In the genomic region with DNA sequence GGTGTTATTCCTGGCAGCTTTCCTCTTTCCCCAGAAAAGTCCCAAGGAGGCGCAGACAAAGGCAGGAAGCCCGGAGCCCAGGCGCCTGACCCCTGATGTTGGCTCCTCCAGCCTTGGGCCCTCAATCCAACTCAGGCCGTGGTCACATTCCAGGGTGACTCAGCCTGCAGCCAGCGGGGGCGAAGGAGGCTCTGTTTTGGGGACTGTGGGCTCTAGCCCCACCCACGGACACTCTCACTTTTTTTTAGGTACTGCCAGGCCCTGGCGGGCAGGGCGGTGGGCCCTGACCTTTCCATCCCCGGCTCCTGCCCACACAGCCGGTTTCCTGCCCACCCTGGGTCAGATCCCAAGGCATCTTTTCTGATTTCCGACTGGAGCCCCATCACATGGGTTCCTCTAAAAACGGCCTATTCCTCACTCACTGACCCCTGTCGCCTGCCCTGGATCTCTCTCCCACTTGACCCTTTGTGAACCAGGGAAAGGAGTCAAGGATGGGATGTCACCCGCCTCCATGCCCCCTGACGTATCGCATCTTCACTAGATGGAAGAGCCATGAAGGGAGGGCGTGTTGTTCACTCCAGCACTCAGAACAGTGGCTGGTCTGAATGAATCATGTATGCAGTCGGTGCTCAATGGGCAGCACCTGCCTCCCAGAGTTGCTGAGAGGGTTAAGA, we compare ENCODE assay signal across 8 cellular contexts. TPM values are rescaled to one million over a fixed set of nuclear protein-coding genes. Genes with fewer than 3 reads are reported as not detected.
A peak's percentile ranks its signal among the peaks of the same experiment; 100 is the strongest.
DNase-seq lines count a peak whose midpoint lies in the region; TF ChIP-seq lines count a peak whose summit lies in the region.

No MANE protein-coding gene starts in this region.

- no peak overlapping the region for H3K4me3 ChIP-seq in foreskin fibroblast (ENCODE audit: low read depth in 1 of 2, low read length in 2 of 2)
- no peak overlapping the region for H3K4me3 ChIP-seq in neural progenitor cell

- peaks cover 23% of the 10 kb centered on the region for H3K4me1 ChIP-seq in neural progenitor cell

- no peak for TF ChIP-seq CTCF in foreskin fibroblast (IDR thresholded peaks at IDR 0.05; ENCODE audit: low read depth, low read length)
- TF ChIP-seq CTCF in neural progenitor cell (IDR thresholded peaks at IDR 0.05) = no peak

- peaks cover 4% of the 10 kb centered on the region for H3K27me3 Mint-ChIP-seq in neural progenitor cell (ENCODE audit: insufficient read depth, low read depth)

- no peaks in the 10 kb centered on the region for H3K9me3 ChIP-seq in neural progenitor cell (ENCODE audit: low read depth)

- peaks cover 33% of the 10 kb centered on the region for H3K79me2 ChIP-seq in neural progenitor cell (ENCODE audit: low read depth)

- H3K9me3 Mint-ChIP-seq in neural progenitor cell = peaks cover 2% of the 10 kb centered on the region

- H4K20me1 ChIP-seq in neural progenitor cell (ENCODE audit: low read depth) = peaks cover 12% of the 10 kb centered on the region

- no peaks in the 10 kb centered on the region for H3K36me3 ChIP-seq in neural progenitor cell

- no peak overlapping the region for H3K9ac ChIP-seq in neural progenitor cell

- H3K27ac ChIP-seq in neural progenitor cell = no peak overlapping the region

- no peaks in the 10 kb centered on the region for H3K27me3 ChIP-seq in neural progenitor cell

- H3K27ac Mint-ChIP-seq in neural progenitor cell = peak overlapping the region; percentile 64

- peak; percentile 93 for DNase-seq in AG08395 (ENCODE audit: low spot score)
- peak; percentile 68 for DNase-seq in RKO (ENCODE audit: low spot score)
- peak; percentile 92 to 97 for DNase-seq in foreskin fibroblast
- DNase-seq in neural progenitor cell (ENCODE audit: low spot score) = peak; percentile 53
- no peak for DNase-seq in middle frontal gyrus (ENCODE audit: extremely low spot score, low spot score)
- no peak for DNase-seq in midbrain (lab: John Stamatoyannopoulos, UW)
- no peak for DNase-seq in activated CD4-positive, CD25-positive, alpha-beta regulatory T cell (lab: John Stamatoyannopoulos, UW)
- DNase-seq in ecto neural progenitor cell (ENCODE audit: low spot score) = no peak

- H3F3A ChIP-seq in neural progenitor cell (ENCODE audit: low read depth) = peaks cover 17% of the 10 kb centered on the region

- no peak overlapping the region for H2AFZ ChIP-seq in neural progenitor cell (replicated peaks)

- H3K4me1 Mint-ChIP-seq in neural progenitor cell = peaks cover 14% of the 10 kb centered on the region

- H3K36me3 Mint-ChIP-seq in neural progenitor cell = peaks cover 2% of the 10 kb centered on the region

- H3K4me2 ChIP-seq in neural progenitor cell = peak overlapping the region; percentile 16

- peak overlapping the region; percentile 16 for H3K4me3 Mint-ChIP-seq in neural progenitor cell

RNA-seq across cellular contexts. Expression of a gene that starts 5.5 kb away (rescaled TPM):
- total RNA-seq in neural progenitor cell (ENCODE audit: low replicate concordance) = 31.3 and 35.6 TPM in 2 replicates

Comparison
In these comparisons a context has a peak if more than half of its experiments do, and no peak if none do; other contexts are left out.
1. DNase-seq: peak in AG08395 (single experiment), RKO (single experiment), foreskin fibroblast (2 of 2) and neural progenitor cell (single experiment); none in middle frontal gyrus (single experiment), midbrain (single experiment), activated CD4-positive, CD25-positive, alpha-beta regulatory T cell (0 of 4) and ecto neural progenitor cell (single experiment).